In the genomic region with DNA sequence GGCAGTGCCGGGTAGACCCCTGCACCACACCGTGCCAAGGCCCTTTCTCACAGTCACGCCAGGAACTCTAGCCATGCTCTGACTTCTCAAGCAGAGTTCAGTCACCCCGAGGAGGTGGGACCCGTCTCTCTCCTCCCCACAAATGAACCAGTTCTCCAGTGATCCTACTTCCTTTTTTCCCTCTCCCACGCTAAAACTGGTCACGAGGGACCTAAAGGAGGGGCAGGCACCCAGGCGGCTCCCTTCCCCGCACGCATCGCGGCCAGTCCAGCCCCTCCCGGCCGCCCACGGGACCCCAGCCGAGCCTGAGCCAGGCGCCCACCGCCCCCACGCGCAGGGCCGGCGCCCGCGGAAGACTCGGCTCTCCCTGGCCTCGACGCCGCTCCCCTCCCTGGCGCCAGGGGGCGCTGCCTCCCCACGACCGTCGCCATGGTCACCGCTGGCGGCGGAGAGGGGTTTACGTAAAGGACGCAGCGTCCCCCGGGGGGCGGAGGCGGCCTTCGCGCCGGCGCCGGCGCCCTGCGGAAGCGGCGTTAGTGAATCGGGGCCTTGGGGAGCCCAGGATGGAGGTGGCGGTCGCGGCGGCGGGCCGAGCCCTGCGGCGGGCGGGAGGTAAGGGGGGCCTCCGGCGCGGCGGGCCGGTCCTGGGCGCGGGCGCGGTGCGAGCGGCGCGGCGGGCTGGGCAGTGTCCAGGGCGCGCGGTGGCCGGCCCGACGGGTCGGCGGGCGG, we compare ENCODE assay signal across 8 cellular contexts. TPM values are rescaled to one million over a fixed set of nuclear protein-coding genes. Genes with fewer than 3 reads are reported as not detected.
A peak's percentile ranks its signal among the peaks of the same experiment; 100 is the strongest.
DNase-seq lines count a peak whose midpoint lies in the region; ATAC-seq and TF ChIP-seq lines count a peak whose summit lies in the region.

A gene with protein sequence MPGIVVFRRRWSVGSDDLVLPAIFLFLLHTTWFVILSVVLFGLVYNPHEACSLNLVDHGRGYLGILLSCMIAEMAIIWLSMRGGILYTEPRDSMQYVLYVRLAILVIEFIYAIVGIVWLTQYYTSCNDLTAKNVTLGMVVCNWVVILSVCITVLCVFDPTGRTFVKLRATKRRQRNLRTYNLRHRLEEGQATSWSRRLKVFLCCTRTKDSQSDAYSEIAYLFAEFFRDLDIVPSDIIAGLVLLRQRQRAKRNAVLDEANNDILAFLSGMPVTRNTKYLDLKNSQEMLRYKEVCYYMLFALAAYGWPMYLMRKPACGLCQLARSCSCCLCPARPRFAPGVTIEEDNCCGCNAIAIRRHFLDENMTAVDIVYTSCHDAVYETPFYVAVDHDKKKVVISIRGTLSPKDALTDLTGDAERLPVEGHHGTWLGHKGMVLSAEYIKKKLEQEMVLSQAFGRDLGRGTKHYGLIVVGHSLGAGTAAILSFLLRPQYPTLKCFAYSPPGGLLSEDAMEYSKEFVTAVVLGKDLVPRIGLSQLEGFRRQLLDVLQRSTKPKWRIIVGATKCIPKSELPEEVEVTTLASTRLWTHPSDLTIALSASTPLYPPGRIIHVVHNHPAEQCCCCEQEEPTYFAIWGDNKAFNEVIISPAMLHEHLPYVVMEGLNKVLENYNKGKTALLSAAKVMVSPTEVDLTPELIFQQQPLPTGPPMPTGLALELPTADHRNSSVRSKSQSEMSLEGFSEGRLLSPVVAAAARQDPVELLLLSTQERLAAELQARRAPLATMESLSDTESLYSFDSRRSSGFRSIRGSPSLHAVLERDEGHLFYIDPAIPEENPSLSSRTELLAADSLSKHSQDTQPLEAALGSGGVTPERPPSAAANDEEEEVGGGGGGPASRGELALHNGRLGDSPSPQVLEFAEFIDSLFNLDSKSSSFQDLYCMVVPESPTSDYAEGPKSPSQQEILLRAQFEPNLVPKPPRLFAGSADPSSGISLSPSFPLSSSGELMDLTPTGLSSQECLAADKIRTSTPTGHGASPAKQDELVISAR (plus strand): TSS at position 499 of the 729 bp plus-strand sequence. CDS start 39,765 bp downstream, outside the sequence.

- H3K4me3 Mint-ChIP-seq in activated T-helper 2 cell treated with anti-CD3 and anti-CD28 coated beads, Interferon-gamma antibody, Interleukin-2, Interleukin-4, amounts not matched to agents 10 μg/mL and 5 μg/mL and 100 μg/mL, durations not matched to agents 14 hours and 24 hours and 36 hours (ENCODE audit: low read depth) = peak within 1 kb of the TSS; percentile 40
- H3K4me3 Mint-ChIP-seq in neural crest cell = peak within 1 kb of the TSS; percentile 82
- peak within 1 kb of the TSS; percentile 56 to 75 for H3K4me3 Mint-ChIP-seq in stimulated activated naive CD8-positive, alpha-beta T cell treated with anti-CD3 and anti-CD28 coated beads, Interleukin-15, amount 100 ng/mL, for 72 hours

- H3K4me1 ChIP-seq in PC-9 (replicated peaks; ENCODE audit: insufficient read depth) = peaks cover 14% of the 10 kb centered on the region; the same call in 1 of the 2 replicates

- peak within 1 kb of the TSS; percentile 75; the same call in 1 of the 2 replicates for H2AFZ ChIP-seq in PC-9

- POLR2A ChIA-PET in PC-9 (lab: Charles Lee; ENCODE audit: unreplicated experiment) = no interaction called here

- no peaks in the 10 kb centered on the region for H3K9me2 ChIP-seq in PC-9 (ENCODE audit: insufficient read depth)

- peaks cover 10% of the 10 kb centered on the region; the same call in 1 of the 2 replicates for H3F3A ChIP-seq in PC-9 (ENCODE audit: insufficient read depth, low read depth)

- no peaks in the 10 kb centered on the region for H4K20me1 ChIP-seq in PC-9 (ENCODE audit: insufficient read depth)

- DNase-seq in ELF-1 (ENCODE audit: low read depth, low spot score) (peak; percentile 58), PC-9 (peak; percentile 48 to 75), foreskin fibroblast (peak; percentile 27 to 79), neural crest cell (ENCODE audit: low read depth, low spot score) (peak; percentile 82), GOT3 (lab: John Stamatoyannopoulos, UW) (no peak)
- peak; percentile 64 for DNase-seq in activated T-helper 2 cell treated with anti-CD3 and anti-CD28 coated beads, Interferon-gamma antibody, Interleukin-2, Interleukin-4, amounts not matched to agents 10 μg/mL and 5 μg/mL and 100 μg/mL, durations not matched to agents 14 hours and 24 hours and 36 hours (ENCODE audit: low spot score)
- peak; percentile 79 to 85 for DNase-seq in stimulated activated naive CD8-positive, alpha-beta T cell treated with anti-CD3 and anti-CD28 coated beads, Interleukin-15, amount 100 ng/mL, for 72 hours

- H3K4me3 ChIP-seq in PC-9 (peak within 1 kb of the TSS; percentile 72), foreskin fibroblast (ENCODE audit: low read depth in 1 of 2, low read length in 2 of 2) (peak within 1 kb of the TSS; percentile 56 to 70)

- no peak within 1 kb of the TSS for H3K27ac ChIP-seq in PC-9

- no peaks in the 10 kb centered on the region for H3K36me3 Mint-ChIP-seq in activated T-helper 2 cell treated with anti-CD3 and anti-CD28 coated beads, Interferon-gamma antibody, Interleukin-2, Interleukin-4, amounts not matched to agents 10 μg/mL and 5 μg/mL and 100 μg/mL, durations not matched to agents 14 hours and 24 hours and 36 hours (ENCODE audit: low read depth)
- H3K36me3 Mint-ChIP-seq in neural crest cell (ENCODE audit: low read depth) = no peaks in the 10 kb centered on the region

- no peaks in the 10 kb centered on the region for H3K36me3 ChIP-seq in PC-9 (ENCODE audit: low read depth)

- no peaks in the 10 kb centered on the region for H3K4me1 Mint-ChIP-seq in activated T-helper 2 cell treated with anti-CD3 and anti-CD28 coated beads, Interferon-gamma antibody, Interleukin-2, Interleukin-4, amounts not matched to agents 10 μg/mL and 5 μg/mL and 100 μg/mL, durations not matched to agents 14 hours and 24 hours and 36 hours (ENCODE audit: low read depth)
- peaks cover 8% of the 10 kb centered on the region for H3K4me1 Mint-ChIP-seq in neural crest cell
- peaks cover 7% of the 10 kb centered on the region for H3K4me1 Mint-ChIP-seq in stimulated activated naive CD8-positive, alpha-beta T cell treated with anti-CD3 and anti-CD28 coated beads, Interleukin-15, amount 100 ng/mL, for 72 hours

- intact Hi-C loops in PC-9 (cut with micrococcal nuclease; ENCODE audit: unreplicated experiment) = loop anchor here (1.0 kb wide), 2 partner anchors 17 to 50 kb away; no protein-coding TSS in a partner anchor
- intact Hi-C loops in activated T-helper 2 cell treated with anti-CD3 and anti-CD28 coated beads, Interferon-gamma antibody, Interleukin-2, Interleukin-4, amounts not matched to agents 10 μg/mL and 5 μg/mL and 100 μg/mL, durations not matched to agents 14 hours and 24 hours and 36 hours (cut with micrococcal nuclease) = loop anchor here (1.0 kb wide), 1 partner anchor 53 kb away; no protein-coding TSS in a partner anchor

- peak; percentile 63 for ATAC-seq in HG03342 (IDR thresholded peaks at IDR 0.05; ENCODE audit: unreplicated experiment)
- ATAC-seq in stimulated activated naive CD8-positive, alpha-beta T cell treated with anti-CD3 and anti-CD28 coated beads, Interleukin-15, amount 100 ng/mL, for 72 hours = peak; percentile 70

- H3K27ac Mint-ChIP-seq in activated T-helper 2 cell treated with anti-CD3 and anti-CD28 coated beads, Interferon-gamma antibody, Interleukin-2, Interleukin-4, amounts not matched to agents 10 μg/mL and 5 μg/mL and 100 μg/mL, durations not matched to agents 14 hours and 24 hours and 36 hours = no peak within 1 kb of the TSS
- H3K27ac Mint-ChIP-seq in neural crest cell (ENCODE audit: unreplicated experiment) = peak within 1 kb of the TSS; percentile 57
- peak within 1 kb of the TSS in 1 of 2 donors; percentile 62 for H3K27ac Mint-ChIP-seq in stimulated activated naive CD8-positive, alpha-beta T cell treated with anti-CD3 and anti-CD28 coated beads, Interleukin-15, amount 100 ng/mL, for 72 hours

- CTCF ChIA-PET in PC-9 (lab: Charles Lee) = interaction anchor here (1.4 kb wide), 1 partner anchor 53 kb away, joined by 6 read pairs; no protein-coding TSS in a partner anchor

- peak; percentile 93 for TF ChIP-seq CTCF in PC-9 (conservative IDR thresholded peaks at IDR 0.05)
- TF ChIP-seq CTCF in foreskin fibroblast (IDR thresholded peaks at IDR 0.05; ENCODE audit: low read depth, low read length) = peak; percentile 74
- TF ChIP-seq CTCF in neural crest cell (conservative IDR thresholded peaks at IDR 0.05) = peak; percentile 96

- H3K9me3 Mint-ChIP-seq in activated T-helper 2 cell treated with anti-CD3 and anti-CD28 coated beads, Interferon-gamma antibody, Interleukin-2, Interleukin-4, amounts not matched to agents 10 μg/mL and 5 μg/mL and 100 μg/mL, durations not matched to agents 14 hours and 24 hours and 36 hours = no peaks in the 10 kb centered on the region
- no peaks in the 10 kb centered on the region for H3K9me3 Mint-ChIP-seq in neural crest cell
- H3K9me3 Mint-ChIP-seq in stimulated activated naive CD8-positive, alpha-beta T cell treated with anti-CD3 and anti-CD28 coated beads, Interleukin-15, amount 100 ng/mL, for 72 hours = no peaks in the 10 kb centered on the region

- peaks cover 22% of the 10 kb centered on the region for H3K27me3 ChIP-seq in PC-9 (ENCODE audit: insufficient read depth, low read depth)

- no peaks in the 10 kb centered on the region for H3K9me3 ChIP-seq in PC-9 (ENCODE audit: insufficient read depth, low read depth)

- H3K27me3 Mint-ChIP-seq in activated T-helper 2 cell treated with anti-CD3 and anti-CD28 coated beads, Interferon-gamma antibody, Interleukin-2, Interleukin-4, amounts not matched to agents 10 μg/mL and 5 μg/mL and 100 μg/mL, durations not matched to agents 14 hours and 24 hours and 36 hours (ENCODE audit: low read depth) = peaks cover 12% of the 10 kb centered on the region
- peaks cover 42% of the 10 kb centered on the region for H3K27me3 Mint-ChIP-seq in neural crest cell (ENCODE audit: low read depth)
- H3K27me3 Mint-ChIP-seq in stimulated activated naive CD8-positive, alpha-beta T cell treated with anti-CD3 and anti-CD28 coated beads, Interleukin-15, amount 100 ng/mL, for 72 hours = peaks cover 21% of the 10 kb centered on the region

- peaks cover 6% of the 10 kb centered on the region; the same call in 1 of the 2 replicates for H3K79me2 ChIP-seq in PC-9 (ENCODE audit: low read depth)

- no TSS peak for BruUV-seq in PC-9 (replicated peaks; lab: Mats Ljungman, UMichigan)

- H3K4me2 ChIP-seq in PC-9 = peak within 1 kb of the TSS; percentile 99

RNA-seq across cellular contexts. Expression of the gene that starts here (rescaled TPM):
- total RNA-seq in PC-9 (2021) (8.3 and 10.1 TPM in 2 replicates), neural crest cell (19.7 and 21.0 TPM in 2 replicates)
- 0.07 TPM in 2 replicates for total RNA-seq in activated T-helper 2 cell treated with anti-CD3 and anti-CD28 coated beads, Interferon-gamma antibody, Interleukin-2, Interleukin-4, amounts not matched to agents 10 μg/mL and 5 μg/mL and 100 μg/mL, durations not matched to agents 14 hours and 24 hours and 36 hours

Comparison
In these comparisons a context has a peak if more than half of its experiments do, and no peak if none do; other contexts are left out.
1. Peak in DNase-seq in activated T-helper 2 cell treated with anti-CD3 and anti-CD28 coated beads, Interferon-gamma antibody, Interleukin-2, Interleukin-4, amounts not matched to agents 10 μg/mL and 5 μg/mL and 100 μg/mL, durations not matched to agents 14 hours and 24 hours and 36 hours; RNA of the gene not detected or under 1 TPM.